19 cellular contexts compared by ENCODE assay signal in the genomic region with DNA sequence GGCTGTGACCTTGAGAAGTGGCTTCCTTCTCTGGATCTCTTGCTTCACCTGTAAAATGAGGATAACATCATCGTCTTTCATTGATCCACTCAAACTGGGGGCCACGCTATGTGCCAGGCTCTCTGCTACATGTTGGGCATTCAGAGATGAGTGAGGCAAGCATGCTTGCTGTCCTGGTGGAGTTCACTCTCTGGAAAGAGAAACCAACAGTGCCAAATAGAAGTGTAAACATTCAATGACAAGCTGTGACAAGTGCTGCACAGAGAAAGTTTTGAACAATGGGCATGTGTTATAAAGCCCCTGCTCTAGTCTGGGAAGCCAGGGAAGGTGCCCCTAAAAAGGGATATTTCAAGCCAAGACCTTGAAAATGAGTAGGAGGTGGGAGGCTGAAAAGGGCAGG. TPM values are rescaled to one million over a fixed set of nuclear protein-coding genes. Genes with fewer than 3 reads are reported as not detected.
DNase-seq lines count a peak whose midpoint lies in the region; ATAC-seq and TF ChIP-seq lines count a peak whose summit lies in the region.
"Had no signal": no experiment of that assay in that cellular context is flagged by ENCODE, and none has a peak within 500 bp of the region (broad histone marks: within the 10 kb centered on the region; RNA-seq: fewer than 3 reads in every experiment).

No MANE protein-coding gene starts in this region.

- no peaks in the 10 kb centered on the region for H3K36me3 Mint-ChIP-seq in CD8-positive, alpha-beta T cell

- no peak overlapping the region for H3K27ac Mint-ChIP-seq in CD8-positive, alpha-beta T cell
- H3K27ac Mint-ChIP-seq: activated B cell treated with CpG ODN at 0.5 μM for 24 hours; brain; dendritic cell treated with granulocyte-macrophage colony-stimulating factor and Interleukin-4, amounts not matched to agents 40 ng/mL and 50 ng/mL, for 4 days had no signal

- H3K4me1 ChIP-seq in right atrium auricular region (peaks cover 0 to 73% of the 10 kb centered on the region in 2 donors), body of pancreas (peaks cover 8% of the 10 kb centered on the region), lower lobe of right lung (peaks cover 48% of the 10 kb centered on the region), vagina (peaks cover 10% of the 10 kb centered on the region)
- H3K4me1 ChIP-seq in CD8-positive, alpha-beta T cell (ENCODE audit: insufficient read depth, low read length), result no peaks in the 10 kb centered on the region

- no peak overlapping the region for H3K4me3 ChIP-seq in right atrium auricular region
- no peak overlapping the region for H3K4me3 ChIP-seq in body of pancreas
- no peak overlapping the region for H3K4me3 ChIP-seq in lower lobe of right lung
- H3K4me3 ChIP-seq in vagina, result no peak overlapping the region
- H3K4me3 ChIP-seq in CD8-positive, alpha-beta T cell (ENCODE audit: low read depth, low read length), result no peak overlapping the region
- H3K4me3 ChIP-seq: GM23248, upper lobe of right lung had no signal

- no peak for DNase-seq in right atrium auricular region (ENCODE audit: low spot score)
- no peak for DNase-seq in left cardiac atrium
- no peak for DNase-seq in body of pancreas
- no peak for DNase-seq in lower lobe of right lung
- no peak for DNase-seq in vagina (ENCODE audit: extremely low spot score in 2 of 2)
- no peak for DNase-seq in HCEC 1CT
- DNase-seq in CD8-positive, alpha-beta T cell, result no peak
- no peak for DNase-seq in inferior parietal cortex (ENCODE audit: extremely low spot score)
- DNase-seq: activated B cell treated with CpG ODN at 0.5 μM for 24 hours; activated CD4-positive, alpha-beta T cell treated with anti-CD3 and anti-CD28 coated beads, Interleukin-2, amount 50 U/mL, for 48 hours; GM23248; mammary epithelial cell; NCI-H2081 treated with DMSO at 0.1 percent for 48 hours; NCI-H524 treated with DMSO at 0.1 percent for 48 hours; occipital lobe; T-helper 9 cell; upper lobe of right lung had no signal

- H3K9me3 Mint-ChIP-seq in CD8-positive, alpha-beta T cell, result no peaks in the 10 kb centered on the region
- H3K9me3 Mint-ChIP-seq: activated B cell treated with CpG ODN at 0.5 μM for 24 hours; brain; dendritic cell treated with granulocyte-macrophage colony-stimulating factor and Interleukin-4, amounts not matched to agents 40 ng/mL and 50 ng/mL, for 4 days had no signal

- H3K27me3 ChIP-seq in right atrium auricular region, result no peaks in the 10 kb centered on the region
- H3K27me3 ChIP-seq in body of pancreas, result no peaks in the 10 kb centered on the region
- H3K27me3 ChIP-seq in lower lobe of right lung (ENCODE audit: low read depth), result no peaks in the 10 kb centered on the region
- H3K27me3 ChIP-seq in vagina, result no peaks in the 10 kb centered on the region
- no peaks in the 10 kb centered on the region for H3K27me3 ChIP-seq in CD8-positive, alpha-beta T cell (ENCODE audit: insufficient read depth, low read length)
- H3K27me3 ChIP-seq: upper lobe of right lung had no signal

- POLR2A ChIA-PET in CD8-positive, alpha-beta T cell (lab: Charles Lee), result no interaction called here

- H3K36me3 ChIP-seq in right atrium auricular region (peaks cover 9% of the 10 kb centered on the region), body of pancreas (replicated peaks in 1 of 2; ENCODE audit: insufficient read depth in 1 of 2, low read depth in 2 of 2) (no peaks in the 10 kb centered on the region), lower lobe of right lung (no peaks in the 10 kb centered on the region), vagina (no peaks in the 10 kb centered on the region)
- no peaks in the 10 kb centered on the region for H3K36me3 ChIP-seq in CD8-positive, alpha-beta T cell (ENCODE audit: insufficient read depth, low read length)
- H3K36me3 ChIP-seq: upper lobe of right lung had no signal

- TF ChIP-seq CTCF in right atrium auricular region (IDR thresholded peaks at IDR 0.05) (no peak), body of pancreas (IDR thresholded peaks at IDR 0.05) (no peak), lower lobe of right lung (IDR thresholded peaks at IDR 0.05) (no peak), vagina (IDR thresholded peaks at IDR 0.05) (no peak)
- no peak for TF ChIP-seq CTCF in CD8-positive, alpha-beta T cell (IDR thresholded peaks at IDR 0.05)

- intact Hi-C loops in left cardiac atrium (cut with DNase I), result no loop called here
- intact Hi-C loops in body of pancreas (cut with DNase I), result no loop called here
- intact Hi-C loops in lower lobe of right lung (cut with DNase I), result loop anchor here (10.0 kb wide), 1 partner anchor 86 kb away; no protein-coding TSS in a partner anchor
- intact Hi-C loops in vagina (cut with DNase I), result no loop called here
- intact Hi-C loops in CD8-positive, alpha-beta T cell (cut with DNase I, micrococcal nuclease), result no loop called here

- H3K27me3 Mint-ChIP-seq in CD8-positive, alpha-beta T cell (ENCODE audit: low read depth), result peaks cover 2% of the 10 kb centered on the region
- H3K27me3 Mint-ChIP-seq: dendritic cell treated with granulocyte-macrophage colony-stimulating factor and Interleukin-4, amounts not matched to agents 40 ng/mL and 50 ng/mL, for 4 days had no signal

- no peak for ATAC-seq in left cardiac atrium
- ATAC-seq in body of pancreas, result no peak
- ATAC-seq in lower lobe of right lung, result no peak
- ATAC-seq in CD8-positive, alpha-beta T cell, result no peak
- ATAC-seq: upper lobe of right lung had no signal

- WGBS in body of pancreas, 2 donors, result 16 to 37% methylated on average over 2 of the region's 2 CpGs

- TF ChIP-seq POLR2A in body of pancreas (IDR thresholded peaks at IDR 0.05), result no peak
- TF ChIP-seq POLR2A in vagina (IDR thresholded peaks at IDR 0.05), result no peak

- no peaks in the 10 kb centered on the region for H3K4me1 Mint-ChIP-seq in CD8-positive, alpha-beta T cell (ENCODE audit: low read depth)
- H3K4me1 Mint-ChIP-seq: activated B cell treated with CpG ODN at 0.5 μM for 24 hours had no signal

- H3K9me3 ChIP-seq in right atrium auricular region, result no peaks in the 10 kb centered on the region
- no peaks in the 10 kb centered on the region for H3K9me3 ChIP-seq in body of pancreas
- H3K9me3 ChIP-seq in lower lobe of right lung, result no peaks in the 10 kb centered on the region
- no peaks in the 10 kb centered on the region for H3K9me3 ChIP-seq in vagina
- no peaks in the 10 kb centered on the region for H3K9me3 ChIP-seq in CD8-positive, alpha-beta T cell (ENCODE audit: low read length)
- H3K9me3 ChIP-seq: upper lobe of right lung had no signal

- CTCF ChIA-PET in CD8-positive, alpha-beta T cell (lab: Charles Lee), result no interaction called here

- H3K4me3 Mint-ChIP-seq in CD8-positive, alpha-beta T cell, result no peak overlapping the region
- H3K4me3 Mint-ChIP-seq: activated B cell treated with CpG ODN at 0.5 μM for 24 hours; brain; dendritic cell treated with granulocyte-macrophage colony-stimulating factor and Interleukin-4, amounts not matched to agents 40 ng/mL and 50 ng/mL, for 4 days had no signal

- H3K27ac ChIP-seq in right atrium auricular region, result peak overlapping the region; percentile 49 to 69
- peak overlapping the region in 3 of 4 donors; percentile 2 to 33 (median 9) for H3K27ac ChIP-seq in body of pancreas
- H3K27ac ChIP-seq in lower lobe of right lung, result peak overlapping the region; percentile 25
- H3K27ac ChIP-seq in vagina, result peak overlapping the region; percentile 4
- H3K27ac ChIP-seq in CD8-positive, alpha-beta T cell (ENCODE audit: low read depth, low read length), result no peak overlapping the region
- H3K27ac ChIP-seq: GM23248, upper lobe of right lung had no signal

RNA-seq across cellular contexts. Expression of gene AFAP1L1, which starts 50.9 kb away (rescaled TPM):
- total RNA-seq in right atrium auricular region (10 to 100 TPM; 45.6 to 48.9 TPM), left cardiac atrium (10 to 100 TPM; 32.8 to 38.6 TPM), body of pancreas (1 to 10 TPM; 2.9 to 5.9 TPM), lower lobe of right lung (26.6 TPM), vagina (14.7 TPM)
- total RNA-seq in CD8-positive, alpha-beta T cell, result under 1 TPM; 0.11 to 0.19 TPM
- total RNA-seq: activated B cell treated with CpG ODN at 0.5 μM for 24 hours had no signal
